19 cellular contexts compared by ENCODE assay signal in genomic region chr7:107593025-107593410, GRCh38.
"Had no signal": no experiment of that assay in that cellular context is flagged by ENCODE, and none has a peak within 500 bp of the region (broad histone marks: within the 10 kb centered on the region; RNA-seq: fewer than 3 reads in every experiment).

No MANE protein-coding gene starts in this region.

- DNase-seq: activated B cell treated with CpG ODN at 0.5 μM for 24 hours; activated CD4-positive, alpha-beta T cell treated with anti-CD3 and anti-CD28 coated beads, Interleukin-2, amount 10 ng/mL, durations not matched to agents 24 days and 14 days; activated naive CD4-positive, alpha-beta T cell treated with anti-CD3 and anti-CD28 coated beads, Interleukin-2, amount 10 ng/mL, durations not matched to agents 7 days and 5 days; adrenal gland; body of pancreas; cerebellar nuclear complex; dermis blood vessel endothelial cell; heart right ventricle; islet precursor cell; left lung; mesendoderm; nephron progenitor cell; stimulated activated CD4-positive, alpha-beta T cell treated with anti-CD3 and anti-CD28 coated beads, Interleukin-12 subunit alpha, Interleukin-12 subunit beta, amount 100 ng/mL, for 4 hours; stimulated activated naive CD4-positive, alpha-beta T cell treated with Interleukin-2 at 50 U/mL for 16 hours; T-cell; upper lobe of right lung had no signal

- H3K9me3 Mint-ChIP-seq: activated B cell treated with CpG ODN at 0.5 μM for 24 hours; activated CD4-positive, alpha-beta T cell treated with anti-CD3 and anti-CD28 coated beads, Interleukin-2, amount 10 ng/mL, durations not matched to agents 24 days and 14 days; activated naive CD4-positive, alpha-beta T cell treated with anti-CD3 and anti-CD28 coated beads, Interleukin-2, amount 10 ng/mL, durations not matched to agents 7 days and 5 days; activated T-helper 2 cell treated with anti-CD3 and anti-CD28 coated beads, Interferon-gamma antibody, Interleukin-2, Interleukin-4, amounts not matched to agents 10 μg/mL and 5 μg/mL and 100 μg/mL, durations not matched to agents 14 hours and 24 hours and 36 hours; T-cell had no signal

- H3K4me3 ChIP-seq: adrenal gland, body of pancreas, heart right ventricle, left lung, prostate gland, upper lobe of right lung had no signal

- H3K27ac Mint-ChIP-seq: activated B cell treated with CpG ODN at 0.5 μM for 24 hours; activated CD4-positive, alpha-beta T cell treated with anti-CD3 and anti-CD28 coated beads, Interleukin-2, amount 10 ng/mL, durations not matched to agents 24 days and 14 days; activated naive CD4-positive, alpha-beta T cell treated with anti-CD3 and anti-CD28 coated beads, Interleukin-2, amount 10 ng/mL, durations not matched to agents 7 days and 5 days; activated T-helper 2 cell treated with anti-CD3 and anti-CD28 coated beads, Interferon-gamma antibody, Interleukin-2, Interleukin-4, amounts not matched to agents 10 μg/mL and 5 μg/mL and 100 μg/mL, durations not matched to agents 14 hours and 24 hours and 36 hours; nephron progenitor cell; T-cell had no signal

- H3K4me3 Mint-ChIP-seq: activated B cell treated with CpG ODN at 0.5 μM for 24 hours; activated CD4-positive, alpha-beta T cell treated with anti-CD3 and anti-CD28 coated beads, Interleukin-2, amount 10 ng/mL, durations not matched to agents 24 days and 14 days; activated naive CD4-positive, alpha-beta T cell treated with anti-CD3 and anti-CD28 coated beads, Interleukin-2, amount 10 ng/mL, durations not matched to agents 7 days and 5 days; nephron progenitor cell; T-cell had no signal

- H3K27me3 Mint-ChIP-seq: activated B cell treated with CpG ODN at 0.5 μM for 24 hours; activated CD4-positive, alpha-beta T cell treated with anti-CD3 and anti-CD28 coated beads, Interleukin-2, amount 10 ng/mL, durations not matched to agents 24 days and 14 days; activated naive CD4-positive, alpha-beta T cell treated with anti-CD3 and anti-CD28 coated beads, Interleukin-2, amount 10 ng/mL, durations not matched to agents 7 days and 5 days; T-cell had no signal

- ATAC-seq: body of pancreas, esophagus mucosa, heart right ventricle, left lung, T-cell, upper lobe of right lung had no signal

- H3K4me1 Mint-ChIP-seq: activated B cell treated with CpG ODN at 0.5 μM for 24 hours; activated naive CD4-positive, alpha-beta T cell treated with anti-CD3 and anti-CD28 coated beads, Interleukin-2, amount 10 ng/mL, durations not matched to agents 7 days and 5 days; T-cell had no signal
